Comparison of ENCODE assay signal across 9 cellular contexts in the genomic region with DNA sequence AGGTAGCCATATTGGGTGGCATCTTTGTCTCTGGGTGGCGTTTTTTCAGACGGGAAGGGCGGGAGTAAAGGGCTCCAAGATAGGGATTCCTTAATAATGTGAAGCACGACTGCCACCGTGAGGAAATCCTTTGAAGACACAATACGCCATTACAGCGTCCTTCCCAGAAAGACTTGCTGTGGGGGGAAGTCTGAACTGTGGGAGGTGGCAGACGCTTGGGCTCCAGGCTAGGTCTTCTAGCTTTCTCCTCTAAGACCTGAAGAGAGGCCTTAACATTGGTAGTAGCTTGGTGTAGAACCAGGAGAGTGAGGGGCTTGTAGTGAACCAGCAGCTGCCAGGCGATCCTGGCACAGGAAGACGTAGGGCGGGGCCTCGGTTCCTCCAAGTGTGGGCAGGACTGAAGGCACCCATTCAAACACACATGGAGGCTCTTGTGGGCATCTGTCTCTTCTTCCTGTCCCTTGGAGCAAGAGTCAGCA.
DNase-seq lines count a peak whose midpoint lies in the region; ATAC-seq lines count a peak whose summit lies in the region.
"Had no signal": no experiment of that assay in that cellular context is flagged by ENCODE, and none has a peak within 500 bp of the region (broad histone marks: within the 10 kb centered on the region; RNA-seq: fewer than 3 reads in every experiment).

No MANE protein-coding gene starts in this region.

- peak; percentile 55 for ATAC-seq in GM18861 (IDR thresholded peaks at IDR 0.05; ENCODE audit: unreplicated experiment)
- ATAC-seq in HG03159 (IDR thresholded peaks at IDR 0.05; ENCODE audit: unreplicated experiment) = peak; percentile 63
- ATAC-seq in GM21737 (IDR thresholded peaks at IDR 0.05; ENCODE audit: unreplicated experiment) = no peak
- ATAC-seq in GM21423 (IDR thresholded peaks at IDR 0.05; ENCODE audit: unreplicated experiment) = no peak

- peak overlapping the region; percentile 91 for H3K27ac ChIP-seq in rectal smooth muscle tissue (ENCODE audit: low read depth, low read length)

- H3K4me1 ChIP-seq in rectal smooth muscle tissue (ENCODE audit: control insufficient read depth, insufficient read depth, low read length) = peaks cover 5% of the 10 kb centered on the region

- no peaks in the 10 kb centered on the region for H3K27me3 ChIP-seq in rectal smooth muscle tissue (ENCODE audit: control insufficient read depth, insufficient read depth, low read length)

- H3K9ac ChIP-seq in rectal smooth muscle tissue (ENCODE audit: low read length) = peak overlapping the region; percentile 10

- H3K36me3 ChIP-seq in rectal smooth muscle tissue (ENCODE audit: control insufficient read depth, insufficient read depth, low read length) = no peaks in the 10 kb centered on the region

- peak overlapping the region; percentile 82 for H3K4me3 ChIP-seq in rectal smooth muscle tissue (ENCODE audit: low read length)

- DNase-seq in cerebellar nuclear complex (lab: John Stamatoyannopoulos, UW) (peak; percentile 60 to 81), germinal center (ENCODE audit: low spot score) (no peak), LoVo (ENCODE audit: low spot score) (no peak)
- DNase-seq: stimulated activated naive CD4-positive, alpha-beta T cell treated with Interleukin-2 at 50 U/mL for 16 hours had no signal

Comparison
In these comparisons a context has a peak if more than half of its experiments do, and no peak if none do; other contexts are left out.
1. ATAC-seq: peak in GM18861 (single experiment) and HG03159 (single experiment); none in GM21737 (single experiment) and GM21423 (single experiment).
2. DNase-seq: peak in cerebellar nuclear complex (2 of 2); none in germinal center (single experiment) and LoVo (single experiment).